1 cellular context compared by ENCODE assay signal in the genomic region with DNA sequence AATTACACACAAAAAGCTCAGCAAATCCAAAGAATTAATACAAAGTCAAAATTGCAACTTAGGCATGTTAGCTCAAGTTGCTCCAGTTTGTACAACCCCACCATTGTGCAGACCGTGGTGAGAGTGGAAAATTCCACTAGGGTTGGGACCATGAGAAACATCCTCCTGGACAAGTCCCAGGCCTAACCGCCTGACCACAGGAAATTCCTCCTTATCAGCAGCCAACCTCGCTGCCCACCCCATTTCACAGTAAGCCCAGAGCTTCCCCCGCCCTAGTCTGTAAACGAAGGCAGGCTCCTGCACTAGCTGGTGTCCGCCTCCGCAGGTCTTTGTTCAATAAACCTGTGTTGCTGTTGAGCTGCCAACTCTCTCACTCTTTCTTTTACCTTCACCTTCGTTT.
TF ChIP-seq lines count a peak whose summit lies in the region.

No MANE protein-coding gene starts in this region.

TF ChIP-seq in H1, 55 proteins besides CTCF, POLR2A, EP300 and RAD21 (continued from another document):
- TF ChIP-seq ZNF274 (IDR thresholded peaks at IDR 0.05; ENCODE audit: borderline replicate concordance, extremely low read depth, low read length) = no peak
- TF ChIP-seq, protein P1, sequence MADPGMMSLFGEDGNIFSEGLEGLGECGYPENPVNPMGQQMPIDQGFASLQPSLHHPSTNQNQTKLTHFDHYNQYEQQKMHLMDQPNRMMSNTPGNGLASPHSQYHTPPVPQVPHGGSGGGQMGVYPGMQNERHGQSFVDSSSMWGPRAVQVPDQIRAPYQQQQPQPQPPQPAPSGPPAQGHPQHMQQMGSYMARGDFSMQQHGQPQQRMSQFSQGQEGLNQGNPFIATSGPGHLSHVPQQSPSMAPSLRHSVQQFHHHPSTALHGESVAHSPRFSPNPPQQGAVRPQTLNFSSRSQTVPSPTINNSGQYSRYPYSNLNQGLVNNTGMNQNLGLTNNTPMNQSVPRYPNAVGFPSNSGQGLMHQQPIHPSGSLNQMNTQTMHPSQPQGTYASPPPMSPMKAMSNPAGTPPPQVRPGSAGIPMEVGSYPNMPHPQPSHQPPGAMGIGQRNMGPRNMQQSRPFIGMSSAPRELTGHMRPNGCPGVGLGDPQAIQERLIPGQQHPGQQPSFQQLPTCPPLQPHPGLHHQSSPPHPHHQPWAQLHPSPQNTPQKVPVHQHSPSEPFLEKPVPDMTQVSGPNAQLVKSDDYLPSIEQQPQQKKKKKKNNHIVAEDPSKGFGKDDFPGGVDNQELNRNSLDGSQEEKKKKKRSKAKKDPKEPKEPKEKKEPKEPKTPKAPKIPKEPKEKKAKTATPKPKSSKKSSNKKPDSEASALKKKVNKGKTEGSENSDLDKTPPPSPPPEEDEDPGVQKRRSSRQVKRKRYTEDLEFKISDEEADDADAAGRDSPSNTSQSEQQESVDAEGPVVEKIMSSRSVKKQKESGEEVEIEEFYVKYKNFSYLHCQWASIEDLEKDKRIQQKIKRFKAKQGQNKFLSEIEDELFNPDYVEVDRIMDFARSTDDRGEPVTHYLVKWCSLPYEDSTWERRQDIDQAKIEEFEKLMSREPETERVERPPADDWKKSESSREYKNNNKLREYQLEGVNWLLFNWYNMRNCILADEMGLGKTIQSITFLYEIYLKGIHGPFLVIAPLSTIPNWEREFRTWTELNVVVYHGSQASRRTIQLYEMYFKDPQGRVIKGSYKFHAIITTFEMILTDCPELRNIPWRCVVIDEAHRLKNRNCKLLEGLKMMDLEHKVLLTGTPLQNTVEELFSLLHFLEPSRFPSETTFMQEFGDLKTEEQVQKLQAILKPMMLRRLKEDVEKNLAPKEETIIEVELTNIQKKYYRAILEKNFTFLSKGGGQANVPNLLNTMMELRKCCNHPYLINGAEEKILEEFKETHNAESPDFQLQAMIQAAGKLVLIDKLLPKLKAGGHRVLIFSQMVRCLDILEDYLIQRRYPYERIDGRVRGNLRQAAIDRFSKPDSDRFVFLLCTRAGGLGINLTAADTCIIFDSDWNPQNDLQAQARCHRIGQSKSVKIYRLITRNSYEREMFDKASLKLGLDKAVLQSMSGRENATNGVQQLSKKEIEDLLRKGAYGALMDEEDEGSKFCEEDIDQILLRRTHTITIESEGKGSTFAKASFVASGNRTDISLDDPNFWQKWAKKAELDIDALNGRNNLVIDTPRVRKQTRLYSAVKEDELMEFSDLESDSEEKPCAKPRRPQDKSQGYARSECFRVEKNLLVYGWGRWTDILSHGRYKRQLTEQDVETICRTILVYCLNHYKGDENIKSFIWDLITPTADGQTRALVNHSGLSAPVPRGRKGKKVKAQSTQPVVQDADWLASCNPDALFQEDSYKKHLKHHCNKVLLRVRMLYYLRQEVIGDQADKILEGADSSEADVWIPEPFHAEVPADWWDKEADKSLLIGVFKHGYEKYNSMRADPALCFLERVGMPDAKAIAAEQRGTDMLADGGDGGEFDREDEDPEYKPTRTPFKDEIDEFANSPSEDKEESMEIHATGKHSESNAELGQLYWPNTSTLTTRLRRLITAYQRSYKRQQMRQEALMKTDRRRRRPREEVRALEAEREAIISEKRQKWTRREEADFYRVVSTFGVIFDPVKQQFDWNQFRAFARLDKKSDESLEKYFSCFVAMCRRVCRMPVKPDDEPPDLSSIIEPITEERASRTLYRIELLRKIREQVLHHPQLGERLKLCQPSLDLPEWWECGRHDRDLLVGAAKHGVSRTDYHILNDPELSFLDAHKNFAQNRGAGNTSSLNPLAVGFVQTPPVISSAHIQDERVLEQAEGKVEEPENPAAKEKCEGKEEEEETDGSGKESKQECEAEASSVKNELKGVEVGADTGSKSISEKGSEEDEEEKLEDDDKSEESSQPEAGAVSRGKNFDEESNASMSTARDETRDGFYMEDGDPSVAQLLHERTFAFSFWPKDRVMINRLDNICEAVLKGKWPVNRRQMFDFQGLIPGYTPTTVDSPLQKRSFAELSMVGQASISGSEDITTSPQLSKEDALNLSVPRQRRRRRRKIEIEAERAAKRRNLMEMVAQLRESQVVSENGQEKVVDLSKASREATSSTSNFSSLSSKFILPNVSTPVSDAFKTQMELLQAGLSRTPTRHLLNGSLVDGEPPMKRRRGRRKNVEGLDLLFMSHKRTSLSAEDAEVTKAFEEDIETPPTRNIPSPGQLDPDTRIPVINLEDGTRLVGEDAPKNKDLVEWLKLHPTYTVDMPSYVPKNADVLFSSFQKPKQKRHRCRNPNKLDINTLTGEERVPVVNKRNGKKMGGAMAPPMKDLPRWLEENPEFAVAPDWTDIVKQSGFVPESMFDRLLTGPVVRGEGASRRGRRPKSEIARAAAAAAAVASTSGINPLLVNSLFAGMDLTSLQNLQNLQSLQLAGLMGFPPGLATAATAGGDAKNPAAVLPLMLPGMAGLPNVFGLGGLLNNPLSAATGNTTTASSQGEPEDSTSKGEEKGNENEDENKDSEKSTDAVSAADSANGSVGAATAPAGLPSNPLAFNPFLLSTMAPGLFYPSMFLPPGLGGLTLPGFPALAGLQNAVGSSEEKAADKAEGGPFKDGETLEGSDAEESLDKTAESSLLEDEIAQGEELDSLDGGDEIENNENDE (IDR thresholded peaks at IDR 0.05; ENCODE audit: insufficient replicate concordance, low read length) = no peak
- TF ChIP-seq JUND (IDR thresholded peaks at IDR 0.05; ENCODE audit: low read length) = no peak
- TF ChIP-seq GABPA (IDR thresholded peaks at IDR 0.05; ENCODE audit: borderline replicate concordance, insufficient read depth, low read length) = no peak
- TF ChIP-seq TAF7 (optimal IDR thresholded peaks at IDR 0.05; ENCODE audit: borderline replicate concordance, low read depth, low read length) = no peak
- TF ChIP-seq HDAC2 (IDR thresholded peaks at IDR 0.05; ENCODE audit: borderline replicate concordance in 1 of 2, low read depth in 2 of 2, low read length in 2 of 2) = no peak
- TF ChIP-seq SP4 (IDR thresholded peaks at IDR 0.05; ENCODE audit: low read length) = no peak
- no peak for TF ChIP-seq JUN (IDR thresholded peaks at IDR 0.05; ENCODE audit: low read depth, low read length)
- TF ChIP-seq GTF2F1 (IDR thresholded peaks at IDR 0.05; ENCODE audit: borderline replicate concordance, low read depth, low read length) = no peak
- no peak for TF ChIP-seq SUZ12 (IDR thresholded peaks at IDR 0.05; ENCODE audit: low read length)
- no peak for TF ChIP-seq TAF1 (IDR thresholded peaks at IDR 0.05; ENCODE audit: low read depth, low read length)
